8 cellular contexts compared by ENCODE assay signal in the genomic region with DNA sequence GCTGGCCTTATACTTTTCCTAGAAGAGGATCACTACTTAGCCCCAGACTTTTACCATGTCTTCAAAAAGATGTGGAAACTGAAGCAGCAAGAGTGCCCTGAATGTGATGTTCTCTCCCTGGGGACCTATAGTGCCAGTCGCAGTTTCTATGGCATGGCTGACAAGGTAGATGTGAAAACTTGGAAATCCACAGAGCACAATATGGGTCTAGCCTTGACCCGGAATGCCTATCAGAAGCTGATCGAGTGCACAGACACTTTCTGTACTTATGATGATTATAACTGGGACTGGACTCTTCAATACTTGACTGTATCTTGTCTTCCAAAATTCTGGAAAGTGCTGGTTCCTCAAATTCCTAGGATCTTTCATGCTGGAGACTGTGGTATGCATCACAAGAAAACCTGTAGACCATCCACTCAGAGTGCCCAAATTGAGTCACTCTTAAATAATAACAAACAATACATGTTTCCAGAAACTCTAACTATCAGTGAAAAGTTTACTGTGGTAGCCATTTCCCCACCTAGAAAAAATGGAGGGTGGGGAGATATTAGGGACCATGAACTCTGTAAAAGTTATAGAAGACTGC. TPM values are rescaled to one million over a fixed set of nuclear protein-coding genes. Genes with fewer than 3 reads are reported as not detected.
A peak's percentile ranks its signal among the peaks of the same experiment; 100 is the strongest.
DNase-seq lines count a peak whose midpoint lies in the region; ATAC-seq and TF ChIP-seq lines count a peak whose summit lies in the region.

No MANE protein-coding gene starts in this region.

- intact Hi-C loops in left ventricle myocardium superior (cut with micrococcal nuclease): no loop called here
- intact Hi-C loops in aorta (cut with DNase I): no loop called here

- ATAC-seq in left ventricle myocardium superior: no peak
- ATAC-seq in aorta (ENCODE audit: low FRiP score): no peak
- ATAC-seq in GM18909 (IDR thresholded peaks at IDR 0.05; ENCODE audit: poor library complexity, unreplicated experiment): no peak

- H2AK5ac ChIP-seq in mesendoderm (ENCODE audit: low read length): no peak overlapping the region

- no peak overlapping the region for H3K23ac ChIP-seq in mesendoderm (ENCODE audit: low read length)

- in situ Hi-C loops in astrocyte of the spinal cord (cut with HindIII; ENCODE audit: low sequenced_read_pairs): no loop called here

- H4K8ac ChIP-seq in mesendoderm (ENCODE audit: low read depth, low read length): no peak overlapping the region

- H3K79me1 ChIP-seq in mesendoderm (ENCODE audit: low read length): peaks cover 9% of the 10 kb centered on the region

- TF ChIP-seq CTCF in right atrium auricular region (IDR thresholded peaks at IDR 0.05) (no peak), astrocyte of the spinal cord (IDR thresholded peaks at IDR 0.05; ENCODE audit: low read depth, low read length) (no peak)

- no peak overlapping the region for H3K4ac ChIP-seq in mesendoderm (ENCODE audit: low read depth, low read length)

- H2BK5ac ChIP-seq in mesendoderm (ENCODE audit: low read length): no peak overlapping the region

- H3K4me3 ChIP-seq in right atrium auricular region (peak overlapping the region; percentile 73 to 82), astrocyte of the spinal cord (ENCODE audit: low read depth, low read length) (peak overlapping the region; percentile 93), mesendoderm (ENCODE audit: low read length) (peak overlapping the region; percentile 90), aorta (ENCODE audit: low read length in 2 of 2) (peak overlapping the region; percentile 38 to 90)

- no peak overlapping the region for H2BK15ac ChIP-seq in mesendoderm (replicated peaks; ENCODE audit: low read depth)

- peaks cover 31% of the 10 kb centered on the region for H3K79me2 ChIP-seq in mesendoderm (ENCODE audit: control insufficient read depth, insufficient read depth, low read length)

- H3K9me3 ChIP-seq in right atrium auricular region (no peaks in the 10 kb centered on the region), aorta (ENCODE audit: control insufficient read depth, low read length) (no peaks in the 10 kb centered on the region)

- H3K56ac ChIP-seq in mesendoderm (ENCODE audit: low read length): peak overlapping the region; percentile 95

- H4K5ac ChIP-seq in mesendoderm (ENCODE audit: low read length): no peak overlapping the region

- H3K27me3 ChIP-seq in right atrium auricular region (no peaks in the 10 kb centered on the region), mesendoderm (ENCODE audit: insufficient read depth, low read length, poor library complexity) (no peaks in the 10 kb centered on the region), aorta (ENCODE audit: control insufficient read depth in 1 of 2, insufficient read depth in 2 of 2, low read length in 1 of 2) (no peaks in the 10 kb centered on the region)

- no CpG with 5 or more reads among the region's 3 CpGs for WGBS in mesendoderm (ENCODE audit: extremely low coverage, insufficient coverage, low lambda C conversion rate)
- 40 to 55% methylated on average over 3 of the region's 3 CpGs for WGBS in aorta, 2 donors

- DNase-seq in right atrium auricular region (ENCODE audit: low spot score) (no peak), left ventricle myocardium superior (no peak), astrocyte of the spinal cord (ENCODE audit: low read depth, low spot score) (no peak), mesendoderm (no peak), aorta (no peak), globus pallidus (ENCODE audit: low spot score) (no peak), AG08395 (ENCODE audit: low spot score) (no peak)

- H3K9ac ChIP-seq in mesendoderm (ENCODE audit: low read length): peak overlapping the region; percentile 91

- no peak overlapping the region for H3K18ac ChIP-seq in mesendoderm (ENCODE audit: low read length)

- no peak overlapping the region for H2BK120ac ChIP-seq in mesendoderm (ENCODE audit: low read depth, low read length)

- H3K4me1 ChIP-seq in right atrium auricular region (peaks cover 0 to 41% of the 10 kb centered on the region in 2 donors), mesendoderm (ENCODE audit: control insufficient read depth, low read depth, low read length) (peaks cover 3% of the 10 kb centered on the region), aorta (ENCODE audit: control insufficient read depth in 1 of 2, insufficient read depth in 2 of 2, low read length in 2 of 2) (peaks cover 0 to 4% of the 10 kb centered on the region in 2 donors)

- no peak overlapping the region for H3K27ac ChIP-seq in right atrium auricular region
- no peak overlapping the region for H3K27ac ChIP-seq in mesendoderm (ENCODE audit: low read depth, low read length)
- H3K27ac ChIP-seq in aorta (ENCODE audit: low read depth in 1 of 2, low read length in 2 of 2): no peak overlapping the region

- peak overlapping the region; percentile 45 for H3K4me2 ChIP-seq in mesendoderm (ENCODE audit: low read length)

- H3K36me3 ChIP-seq in right atrium auricular region: peaks cover 23% of the 10 kb centered on the region
- H3K36me3 ChIP-seq in mesendoderm (ENCODE audit: control insufficient read depth, insufficient read depth, low read length): peaks cover 2% of the 10 kb centered on the region
- H3K36me3 ChIP-seq in aorta (ENCODE audit: control insufficient read depth in 1 of 2, insufficient read depth in 2 of 2, low read length in 1 of 2): peaks cover 0 to 2% of the 10 kb centered on the region in 2 donors

RNA-seq across cellular contexts. Expression of a gene that starts 1.5 kb away (rescaled TPM):
- total RNA-seq in right atrium auricular region: 10 to 100 TPM; 15.4 to 22.9 TPM
- 9.6 TPM for total RNA-seq in left ventricle myocardium superior
- 19.9 TPM for polyA plus RNA-seq in mesendoderm (2013, experiment 1 of 2)
- polyA plus RNA-seq in mesendoderm (2013, experiment 2 of 2): 20.1 TPM
- total RNA-seq in aorta: 10 to 100 TPM; 27.8 to 28.9 TPM
- polyA plus RNA-seq in aorta: 10 to 100 TPM; 10.6 to 15.9 TPM

RNA-seq across cellular contexts. Expression of a gene that starts 1.7 kb away (rescaled TPM):
- total RNA-seq in right atrium auricular region (100 to 1,000 TPM; 133 to 301 TPM), left ventricle myocardium superior (149 TPM), aorta (100 to 1,000 TPM; 147 to 153 TPM)
- 749 TPM for polyA plus RNA-seq in mesendoderm (2013, experiment 1 of 2)
- 740 TPM for polyA plus RNA-seq in mesendoderm (2013, experiment 2 of 2)
- 100 to 1,000 TPM; 576 to 724 TPM for polyA plus RNA-seq in aorta

RNA-seq across cellular contexts. Expression of a gene that starts 12.9 kb away (rescaled TPM):
- total RNA-seq in right atrium auricular region: 1 to 10 TPM; 6.3 to 8.9 TPM
- 6.8 TPM for total RNA-seq in left ventricle myocardium superior
- 15.5 TPM for polyA plus RNA-seq in mesendoderm (2013, experiment 1 of 2)
- polyA plus RNA-seq in mesendoderm (2013, experiment 2 of 2): 19.3 TPM
- 1 to 10 TPM; 4.8 TPM for total RNA-seq in aorta
- 1 to 10 TPM; 3.9 to 4.5 TPM for polyA plus RNA-seq in aorta

RNA-seq across cellular contexts. Expression of a gene that starts 23.4 kb away (rescaled TPM):
- 1 to 10 TPM; 3.6 to 3.8 TPM for total RNA-seq in right atrium auricular region
- 5.8 TPM for total RNA-seq in left ventricle myocardium superior
- 33.2 TPM for polyA plus RNA-seq in mesendoderm (2013, experiment 1 of 2)
- 32.8 TPM for polyA plus RNA-seq in mesendoderm (2013, experiment 2 of 2)
- 1 to 10 TPM; 5.2 to 5.3 TPM for total RNA-seq in aorta
- polyA plus RNA-seq in aorta: 10 to 100 TPM in 1 of 2 donors, 1 to 10 TPM in 1; 5.9 to 14.3 TPM

RNA-seq across cellular contexts. Expression of a gene that starts 35.9 kb away (rescaled TPM):
- total RNA-seq in right atrium auricular region: 1,000 to 10,000 TPM; 1,499 to 8,459 TPM
- 791 TPM for total RNA-seq in left ventricle myocardium superior
- 20,930 TPM for polyA plus RNA-seq in mesendoderm (2013, experiment 1 of 2)
- polyA plus RNA-seq in mesendoderm (2013, experiment 2 of 2): 20,188 TPM
- total RNA-seq in aorta: 100 to 1,000 TPM; 827 to 860 TPM
- 1,000 to 10,000 TPM; 4,047 to 6,386 TPM for polyA plus RNA-seq in aorta
